ENCODE assay signal across 8 cellular contexts in the genomic region with DNA sequence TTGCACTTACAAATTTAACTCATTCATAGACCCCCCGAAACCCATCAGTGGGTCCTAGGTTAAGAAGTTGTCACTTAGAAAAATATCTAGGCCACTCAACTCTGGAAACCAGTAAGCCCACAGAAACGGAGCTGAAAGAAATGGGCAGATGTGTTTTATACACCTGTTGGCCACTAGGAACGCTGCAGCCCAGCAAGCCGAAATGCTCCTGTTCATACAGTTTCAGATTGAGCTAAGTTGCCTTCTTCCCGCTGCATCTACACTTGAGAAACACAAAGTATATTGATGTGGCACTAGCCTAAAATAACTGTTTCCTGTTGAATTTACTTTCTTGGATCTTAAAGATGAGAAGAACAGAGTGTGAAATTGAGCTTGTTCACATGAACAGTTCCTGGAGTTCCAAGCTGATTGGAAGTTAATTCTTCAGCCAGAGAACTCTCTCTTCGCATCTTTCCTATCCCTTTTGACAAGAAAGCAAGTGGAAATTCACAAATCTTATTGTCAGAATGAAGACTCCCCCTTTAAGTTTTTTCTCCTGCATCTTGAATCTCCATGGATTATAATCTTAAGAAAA.
DNase-seq lines count a peak whose midpoint lies in the region; ATAC-seq and TF ChIP-seq lines count a peak whose summit lies in the region.

No MANE protein-coding gene starts in this region.

- no peaks in the 10 kb centered on the region for H3K4me1 Mint-ChIP-seq in activated CD4-positive, alpha-beta memory T cell treated with anti-CD3 and anti-CD28 coated beads, Interleukin-2, amount 10 ng/mL, durations not matched to agents 7 days and 5 days
- no peaks in the 10 kb centered on the region for H3K4me1 Mint-ChIP-seq in glutamatergic neuron (ENCODE audit: low read depth, unreplicated experiment)

- H3K27me3 ChIP-seq in gastrocnemius medialis: peaks cover 0 to 4% (median 0%) of the 10 kb centered on the region in 3 donors

- no peaks in the 10 kb centered on the region for H3K36me3 Mint-ChIP-seq in activated CD4-positive, alpha-beta memory T cell treated with anti-CD3 and anti-CD28 coated beads, Interleukin-2, amount 10 ng/mL, durations not matched to agents 7 days and 5 days (ENCODE audit: low read depth)
- H3K36me3 Mint-ChIP-seq in glutamatergic neuron (ENCODE audit: unreplicated experiment): no peaks in the 10 kb centered on the region

- no peak overlapping the region for H3K27ac ChIP-seq in gastrocnemius medialis

- peak; percentile 27 for DNase-seq in NCI-H2171 treated with DMSO at 0.1 percent for 48 hours (lab: John Stamatoyannopoulos, UW)
- no peak for DNase-seq in NCI-H2171 (lab: John Stamatoyannopoulos, UW)
- peak; percentile 18 for DNase-seq in activated CD4-positive, alpha-beta memory T cell treated with anti-CD3 and anti-CD28 coated beads, Interleukin-2, amount 10 ng/mL, durations not matched to agents 7 days and 5 days
- peak; percentile 37 for DNase-seq in glutamatergic neuron
- DNase-seq in gastrocnemius medialis: no peak
- no peak for DNase-seq in mesenteric fat pad (ENCODE audit: low spot score)

- H3K36me3 ChIP-seq in gastrocnemius medialis: no peaks in the 10 kb centered on the region

- POLR2A ChIA-PET in activated CD4-positive, alpha-beta memory T cell treated with anti-CD3 and anti-CD28 coated beads, Interleukin-2, amount 10 ng/mL, durations not matched to agents 7 days and 5 days (lab: Charles Lee): no interaction called here

- no peak overlapping the region for H3K27ac Mint-ChIP-seq in activated CD4-positive, alpha-beta memory T cell treated with anti-CD3 and anti-CD28 coated beads, Interleukin-2, amount 10 ng/mL, durations not matched to agents 7 days and 5 days
- H3K27ac Mint-ChIP-seq in glutamatergic neuron (ENCODE audit: unreplicated experiment): no peak overlapping the region

- ATAC-seq in GM21390 (IDR thresholded peaks at IDR 0.05; ENCODE audit: unreplicated experiment) (peak; percentile 64), gastrocnemius medialis (no peak)

- CTCF ChIA-PET in activated CD4-positive, alpha-beta memory T cell treated with anti-CD3 and anti-CD28 coated beads, Interleukin-2, amount 10 ng/mL, durations not matched to agents 7 days and 5 days (lab: Charles Lee): interaction anchor here (0.8 to 1.9 kb wide), 6 partner anchors 9 to 345 kb away, joined by 3 to 11 read pairs (median 4); no protein-coding TSS in a partner anchor

- peaks cover 3% of the 10 kb centered on the region for H3K27me3 Mint-ChIP-seq in activated CD4-positive, alpha-beta memory T cell treated with anti-CD3 and anti-CD28 coated beads, Interleukin-2, amount 10 ng/mL, durations not matched to agents 7 days and 5 days
- H3K27me3 Mint-ChIP-seq in glutamatergic neuron (ENCODE audit: unreplicated experiment): peaks cover 1% of the 10 kb centered on the region

- H3K9me3 ChIP-seq in gastrocnemius medialis: no peaks in the 10 kb centered on the region

- no peak overlapping the region for H3K4me3 Mint-ChIP-seq in activated CD4-positive, alpha-beta memory T cell treated with anti-CD3 and anti-CD28 coated beads, Interleukin-2, amount 10 ng/mL, durations not matched to agents 7 days and 5 days
- H3K4me3 Mint-ChIP-seq in glutamatergic neuron (ENCODE audit: unreplicated experiment): no peak overlapping the region

- in situ Hi-C loops in gastrocnemius medialis (cut with MboI; ENCODE audit: low sequenced_read_pairs in 4 of 4): loop anchor here in 2 of 4 donors (10.0 to 25.0 kb wide), 2 partner anchors 336 to 339 kb away; partner anchors contain the start of gene ENOX2 (in 1 of the 2)

- no peaks in the 10 kb centered on the region for H3K4me1 ChIP-seq in gastrocnemius medialis

- H3K9me3 Mint-ChIP-seq in activated CD4-positive, alpha-beta memory T cell treated with anti-CD3 and anti-CD28 coated beads, Interleukin-2, amount 10 ng/mL, durations not matched to agents 7 days and 5 days: no peaks in the 10 kb centered on the region
- H3K9me3 Mint-ChIP-seq in glutamatergic neuron (ENCODE audit: unreplicated experiment): peaks cover 1% of the 10 kb centered on the region

- H3K4me3 ChIP-seq in gastrocnemius medialis: no peak overlapping the region

- TF ChIP-seq CTCF in LNCAP (IDR thresholded peaks at IDR 0.05) (peak; percentile 70), glutamatergic neuron (IDR thresholded peaks at IDR 0.05; ENCODE audit: partially characterized antibody, unreplicated experiment) (peak; percentile 75), gastrocnemius medialis (IDR thresholded peaks at IDR 0.05 in 4 of 5, conservative IDR thresholded peaks at IDR 0.05 in 1 of 5) (peak; percentile 37 to 70 (median 54))

- intact Hi-C loops in gastrocnemius medialis (cut with DNase I; ENCODE audit: low total_unique reads): loop anchor here (2.0 kb wide), 1 partner anchor 341 kb away; no protein-coding TSS in a partner anchor

- no peak for TF ChIP-seq POLR2A in gastrocnemius medialis (IDR thresholded peaks at IDR 0.05)

Comparison
In these comparisons a context has a peak if more than half of its experiments do, and no peak if none do; other contexts are left out.
1. DNase-seq: peak in NCI-H2171 treated with DMSO at 0.1 percent for 48 hours (single experiment), activated CD4-positive, alpha-beta memory T cell treated with anti-CD3 and anti-CD28 coated beads, Interleukin-2, amount 10 ng/mL, durations not matched to agents 7 days and 5 days (single experiment) and glutamatergic neuron (single experiment); none in NCI-H2171 (single experiment), gastrocnemius medialis (0 of 2) and mesenteric fat pad (single experiment).
2. Peak in every context shown above with its lines, with median percentiles within 50 percentile points of each other: CTCF ChIP-seq.